In genomic region chr1:235898126-235898525, GRCh38 we compare ENCODE assay signal across 2 cellular contexts.
TF ChIP-seq lines count a peak whose summit lies in the region.

No MANE protein-coding gene starts in this region.

TF ChIP-seq in IMR-90, 13 proteins besides CTCF, POLR2A, EP300 and RAD21:
- TF ChIP-seq NFE2L2 (IDR thresholded peaks at IDR 0.05; ENCODE audit: low read depth, low read length) (no peak), MAZ (IDR thresholded peaks at IDR 0.05; ENCODE audit: borderline replicate concordance, low read depth, low read length) (no peak), USF2 (IDR thresholded peaks at IDR 0.05; ENCODE audit: low read depth, low read length) (no peak), ELK1 (IDR thresholded peaks at IDR 0.05; ENCODE audit: borderline replicate concordance, low read depth, low read length) (no peak), FOS (IDR thresholded peaks at IDR 0.05; ENCODE audit: low read depth, low read length) (no peak), RCOR1 (IDR thresholded peaks at IDR 0.05; ENCODE audit: insufficient replicate concordance, low read length) (no peak), MXI1 (IDR thresholded peaks at IDR 0.05; ENCODE audit: borderline replicate concordance, low read depth, low read length) (no peak), CEBPB (IDR thresholded peaks at IDR 0.05; ENCODE audit: low read depth, low read length) (no peak), MAFK (IDR thresholded peaks at IDR 0.05; ENCODE audit: low read depth, low read length) (no peak), RFX5 (IDR thresholded peaks at IDR 0.05; ENCODE audit: low read depth, low read length) (no peak), BHLHE40 (IDR thresholded peaks at IDR 0.05; ENCODE audit: low read depth, low read length) (no peak), SMC3 (IDR thresholded peaks at IDR 0.05; ENCODE audit: low read depth, low read length) (no peak), CHD1 (IDR thresholded peaks at IDR 0.05; ENCODE audit: low read depth, low read length) (no peak)

TF ChIP-seq in HEK293T, 16 proteins besides CTCF, POLR2A, EP300 and RAD21:
- TF ChIP-seq FOXM1 (IDR thresholded peaks at IDR 0.05; ENCODE audit: borderline replicate concordance) (no peak), ELF4 (IDR thresholded peaks at IDR 0.05) (no peak), FOXA1 (IDR thresholded peaks at IDR 0.05) (no peak), ARNT (IDR thresholded peaks at IDR 0.05) (no peak), TARDBP (IDR thresholded peaks at IDR 0.05) (no peak), SUZ12 (IDR thresholded peaks at IDR 0.05) (no peak), SP1 (IDR thresholded peaks at IDR 0.05) (no peak), L3MBTL2 (conservative IDR thresholded peaks at IDR 0.05) (no peak), HDGF (IDR thresholded peaks at IDR 0.05; ENCODE audit: borderline replicate concordance) (no peak), BHLHE40 (IDR thresholded peaks at IDR 0.05; ENCODE audit: borderline replicate concordance) (no peak), NFRKB (IDR thresholded peaks at IDR 0.05) (no peak), FOXK2 (IDR thresholded peaks at IDR 0.05) (no peak)
- TF ChIP-seq, protein P1, sequence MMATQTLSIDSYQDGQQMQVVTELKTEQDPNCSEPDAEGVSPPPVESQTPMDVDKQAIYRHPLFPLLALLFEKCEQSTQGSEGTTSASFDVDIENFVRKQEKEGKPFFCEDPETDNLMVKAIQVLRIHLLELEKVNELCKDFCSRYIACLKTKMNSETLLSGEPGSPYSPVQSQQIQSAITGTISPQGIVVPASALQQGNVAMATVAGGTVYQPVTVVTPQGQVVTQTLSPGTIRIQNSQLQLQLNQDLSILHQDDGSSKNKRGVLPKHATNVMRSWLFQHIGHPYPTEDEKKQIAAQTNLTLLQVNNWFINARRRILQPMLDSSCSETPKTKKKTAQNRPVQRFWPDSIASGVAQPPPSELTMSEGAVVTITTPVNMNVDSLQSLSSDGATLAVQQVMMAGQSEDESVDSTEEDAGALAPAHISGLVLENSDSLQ (IDR thresholded peaks at IDR 0.05): no peak
